Comparison of ENCODE assay signal across 1 cellular context in genomic region chr6:99588618-99589289, GRCh38.
TF ChIP-seq lines count a peak whose summit lies in the region.

No MANE protein-coding gene starts in this region.

TF ChIP-seq in HEK293, 187 proteins besides CTCF, POLR2A, EP300 and RAD21 (continued from another document and continues in another):
- TF ChIP-seq ZSCAN4 (tag by site-specific recombination; IDR thresholded peaks at IDR 0.05) (0 out of 2 replicates have a peak, but pooled peaks have one; percentile 21), ZNF629 (tag by site-specific recombination; IDR thresholded peaks at IDR 0.05) (no peak), ZFP37 (tag by site-specific recombination; IDR thresholded peaks at IDR 0.05) (peak; percentile 92), ZNF548 (tag by site-specific recombination; IDR thresholded peaks at IDR 0.05) (no peak), SP7 (tag by site-specific recombination; IDR thresholded peaks at IDR 0.05) (peak; percentile 54; the same call in 1 of the 2 replicates), SCRT1 (tag by site-specific recombination; IDR thresholded peaks at IDR 0.05; ENCODE audit: borderline replicate concordance) (0 out of 2 replicates have a peak, but pooled peaks have one; percentile 49), ZNF341 (tag by site-specific recombination; IDR thresholded peaks at IDR 0.05; ENCODE audit: low read depth) (peak; percentile 33; the same call in 1 of the 2 replicates), ZNF654 (tag by site-specific recombination; IDR thresholded peaks at IDR 0.05; ENCODE audit: low read depth) (peak; percentile 77), ZIC2 (tag by site-specific recombination; IDR thresholded peaks at IDR 0.05) (peak; percentile 87), IKZF3 (tag by site-specific recombination; IDR thresholded peaks at IDR 0.05) (peak; percentile 67), TCF7L2 (IDR thresholded peaks at IDR 0.05; ENCODE audit: borderline replicate concordance, low read depth, low read length) (no peak), ZFP3 (tag by site-specific recombination; IDR thresholded peaks at IDR 0.05; ENCODE audit: low read depth) (no peak), ZBTB10 (tag by site-specific recombination; IDR thresholded peaks at IDR 0.05) (0 out of 2 replicates have a peak, but pooled peaks have one; percentile 36), WT1 (tag by site-specific recombination; IDR thresholded peaks at IDR 0.05) (0 out of 2 replicates have a peak, but pooled peaks have one; percentile 14), AEBP2 (tag by site-specific recombination; IDR thresholded peaks at IDR 0.05; ENCODE audit: borderline replicate concordance) (no peak), ZFHX2 (tag by site-specific recombination; conservative IDR thresholded peaks at IDR 0.05) (no peak), ZXDB (tag by site-specific recombination; IDR thresholded peaks at IDR 0.05) (peak; percentile 60), ZBTB8A (tag by site-specific recombination; IDR thresholded peaks at IDR 0.05) (peak; percentile 87), ZNF658 (tag by site-specific recombination; IDR thresholded peaks at IDR 0.05) (no peak), ZNF433 (tag by site-specific recombination; IDR thresholded peaks at IDR 0.05; ENCODE audit: low read depth) (no peak), ZNF121 (tag by site-specific recombination; IDR thresholded peaks at IDR 0.05) (0 out of 2 replicates have a peak, but pooled peaks have one; percentile 30), PRDM4 (tag by site-specific recombination; IDR thresholded peaks at IDR 0.05) (no peak), ZSCAN30 (tag by site-specific recombination; IDR thresholded peaks at IDR 0.05) (peak; percentile 84; the same call in 1 of the 2 replicates), ZNF10 (tag by site-specific recombination; IDR thresholded peaks at IDR 0.05) (no peak), ZBTB20 (tag by site-specific recombination; IDR thresholded peaks at IDR 0.05) (peak; percentile 83), ZNF221 (tag by site-specific recombination; IDR thresholded peaks at IDR 0.05; ENCODE audit: borderline replicate concordance) (no peak), ZNF157 (tag by site-specific recombination; IDR thresholded peaks at IDR 0.05) (no peak), ZNF133 (tag by site-specific recombination; IDR thresholded peaks at IDR 0.05) (no peak), SCRT2 (tag by site-specific recombination; IDR thresholded peaks at IDR 0.05) (peak; percentile 80), ZNF558 (tag by site-specific recombination; IDR thresholded peaks at IDR 0.05) (0 out of 2 replicates have a peak, but pooled peaks have one; percentile 67), ZNF132 (tag by site-specific recombination; IDR thresholded peaks at IDR 0.05; ENCODE audit: borderline replicate concordance) (no peak), ZNF549 (tag by site-specific recombination; IDR thresholded peaks at IDR 0.05) (no peak), ZNF16 (tag by site-specific recombination; IDR thresholded peaks at IDR 0.05; ENCODE audit: low read depth) (0 out of 2 replicates have a peak, but pooled peaks have one; percentile 31), ZNF335 (tag by site-specific recombination; conservative IDR thresholded peaks at IDR 0.05) (peak; percentile 84), ZNF639 (tag by site-specific recombination; IDR thresholded peaks at IDR 0.05) (no peak), KLF17 (tag by site-specific recombination; IDR thresholded peaks at IDR 0.05) (peak; percentile 40; the same call in 1 of the 2 replicates), KLF1 (tag by site-specific recombination; IDR thresholded peaks at IDR 0.05) (no peak), ZNF449 (tag by site-specific recombination; IDR thresholded peaks at IDR 0.05) (peak; percentile 58; the same call in 1 of the 2 replicates), ZNF660 (tag by site-specific recombination; IDR thresholded peaks at IDR 0.05) (peak; percentile 84), ZNF366 (tag by site-specific recombination; conservative IDR thresholded peaks at IDR 0.05) (peak; percentile 85), ZNF76 (tag by site-specific recombination; IDR thresholded peaks at IDR 0.05; ENCODE audit: borderline replicate concordance, low read depth) (peak; percentile 34; the same call in 1 of the 2 replicates), ZBTB17 (tag by site-specific recombination; IDR thresholded peaks at IDR 0.05) (peak; percentile 98), KLF7 (tag by site-specific recombination; IDR thresholded peaks at IDR 0.05; ENCODE audit: borderline replicate concordance) (no peak), ZNF155 (tag by site-specific recombination; IDR thresholded peaks at IDR 0.05) (no peak), ZNF529 (tag by site-specific recombination; IDR thresholded peaks at IDR 0.05; ENCODE audit: insufficient replicate concordance) (no peak)
- TF ChIP-seq, protein P1, sequence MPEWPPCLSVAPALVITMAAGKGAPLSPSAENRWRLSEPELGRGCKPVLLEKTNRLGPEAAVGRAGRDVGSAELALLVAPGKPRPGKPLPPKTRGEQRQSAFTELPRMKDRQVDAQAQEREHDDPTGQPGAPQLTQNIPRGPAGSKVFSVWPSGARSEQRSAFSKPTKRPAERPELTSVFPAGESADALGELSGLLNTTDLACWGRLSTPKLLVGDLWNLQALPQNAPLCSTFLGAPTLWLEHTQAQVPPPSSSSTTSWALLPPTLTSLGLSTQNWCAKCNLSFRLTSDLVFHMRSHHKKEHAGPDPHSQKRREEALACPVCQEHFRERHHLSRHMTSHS (tag by site-specific recombination; IDR thresholded peaks at IDR 0.05), result no peak
- TF ChIP-seq, protein P2, sequence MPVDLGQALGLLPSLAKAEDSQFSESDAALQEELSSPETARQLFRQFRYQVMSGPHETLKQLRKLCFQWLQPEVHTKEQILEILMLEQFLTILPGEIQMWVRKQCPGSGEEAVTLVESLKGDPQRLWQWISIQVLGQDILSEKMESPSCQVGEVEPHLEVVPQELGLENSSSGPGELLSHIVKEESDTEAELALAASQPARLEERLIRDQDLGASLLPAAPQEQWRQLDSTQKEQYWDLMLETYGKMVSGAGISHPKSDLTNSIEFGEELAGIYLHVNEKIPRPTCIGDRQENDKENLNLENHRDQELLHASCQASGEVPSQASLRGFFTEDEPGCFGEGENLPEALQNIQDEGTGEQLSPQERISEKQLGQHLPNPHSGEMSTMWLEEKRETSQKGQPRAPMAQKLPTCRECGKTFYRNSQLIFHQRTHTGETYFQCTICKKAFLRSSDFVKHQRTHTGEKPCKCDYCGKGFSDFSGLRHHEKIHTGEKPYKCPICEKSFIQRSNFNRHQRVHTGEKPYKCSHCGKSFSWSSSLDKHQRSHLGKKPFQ (tag by site-specific recombination; IDR thresholded peaks at IDR 0.05), result no peak
- TF ChIP-seq, protein P3, sequence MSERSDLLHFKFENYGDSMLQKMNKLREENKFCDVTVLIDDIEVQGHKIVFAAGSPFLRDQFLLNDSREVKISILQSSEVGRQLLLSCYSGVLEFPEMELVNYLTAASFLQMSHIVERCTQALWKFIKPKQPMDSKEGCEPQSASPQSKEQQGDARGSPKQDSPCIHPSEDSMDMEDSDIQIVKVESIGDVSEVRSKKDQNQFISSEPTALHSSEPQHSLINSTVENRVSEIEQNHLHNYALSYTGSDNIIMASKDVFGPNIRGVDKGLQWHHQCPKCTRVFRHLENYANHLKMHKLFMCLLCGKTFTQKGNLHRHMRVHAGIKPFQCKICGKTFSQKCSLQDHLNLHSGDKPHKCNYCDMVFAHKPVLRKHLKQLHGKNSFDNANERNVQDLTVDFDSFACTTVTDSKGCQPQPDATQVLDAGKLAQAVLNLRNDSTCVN (tag by site-specific recombination; optimal IDR thresholded peaks at IDR 0.05), result peak; percentile 84
- TF ChIP-seq, protein P4, sequence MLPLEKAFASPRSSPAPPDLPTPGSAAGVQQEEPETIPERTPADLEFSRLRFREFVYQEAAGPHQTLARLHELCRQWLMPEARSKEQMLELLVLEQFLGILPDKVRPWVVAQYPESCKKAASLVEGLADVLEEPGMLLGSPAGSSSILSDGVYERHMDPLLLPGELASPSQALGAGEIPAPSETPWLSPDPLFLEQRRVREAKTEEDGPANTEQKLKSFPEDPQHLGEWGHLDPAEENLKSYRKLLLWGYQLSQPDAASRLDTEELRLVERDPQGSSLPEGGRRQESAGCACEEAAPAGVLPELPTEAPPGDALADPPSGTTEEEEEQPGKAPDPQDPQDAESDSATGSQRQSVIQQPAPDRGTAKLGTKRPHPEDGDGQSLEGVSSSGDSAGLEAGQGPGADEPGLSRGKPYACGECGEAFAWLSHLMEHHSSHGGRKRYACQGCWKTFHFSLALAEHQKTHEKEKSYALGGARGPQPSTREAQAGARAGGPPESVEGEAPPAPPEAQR (tag by site-specific recombination; IDR thresholded peaks at IDR 0.05), result no peak
